In the genomic region with DNA sequence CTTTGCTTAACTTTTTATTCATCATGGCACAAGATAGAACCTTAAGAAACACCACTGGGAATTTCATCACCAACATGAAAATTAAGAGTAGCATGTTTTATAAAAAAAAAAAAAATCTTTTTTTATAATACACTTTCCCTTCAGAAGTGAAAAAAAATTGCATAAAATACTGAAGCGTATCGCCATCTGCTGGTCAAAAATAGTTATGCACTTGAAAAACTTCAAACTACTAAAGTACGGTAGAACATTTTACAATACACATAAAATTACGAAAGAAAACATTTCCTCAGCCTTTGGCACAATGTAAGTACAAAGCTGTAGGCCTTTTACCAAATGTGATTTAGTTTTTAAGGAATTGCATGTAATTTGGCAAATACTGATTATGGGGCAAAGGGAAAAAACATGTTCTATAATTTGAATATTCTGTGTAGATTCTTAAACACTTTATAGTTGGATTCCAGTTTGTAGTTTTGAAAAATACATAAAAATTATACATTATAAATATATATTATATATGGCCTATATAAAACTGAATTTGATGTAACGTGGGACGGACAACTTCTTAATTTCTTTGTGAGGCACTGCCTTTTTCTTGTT, we compare ENCODE assay signal across 8 cellular contexts. TPM values are rescaled to one million over a fixed set of nuclear protein-coding genes. Genes with fewer than 3 reads are reported as not detected.
DNase-seq lines count a peak whose midpoint lies in the region; ATAC-seq and TF ChIP-seq lines count a peak whose summit lies in the region.

No MANE protein-coding gene starts in this region.

- H3K4me3 ChIP-seq in AG04450 (ENCODE audit: low read depth, low read length) (no peak overlapping the region), Peyer's patch (no peak overlapping the region), fibroblast of villous mesenchyme (ENCODE audit: low read depth, low read length) (no peak overlapping the region), WERI-Rb-1 (ENCODE audit: low read depth, low read length) (no peak overlapping the region)

- peak; percentile 6 for DNase-seq in AG04450 (ENCODE audit: low read depth, low spot score)
- no peak for DNase-seq in GM10266 (ENCODE audit: extremely low spot score)
- DNase-seq in Peyer's patch = no peak
- DNase-seq in fibroblast of villous mesenchyme (ENCODE audit: low read depth) = peak; percentile 62
- peak; percentile 25 for DNase-seq in stromal cell of bone marrow (ENCODE audit: low read depth)
- DNase-seq in germinal center (ENCODE audit: low spot score) = no peak
- DNase-seq in WERI-Rb-1 = no peak

- H3K4me1 ChIP-seq in Peyer's patch = no peaks in the 10 kb centered on the region

- H3K27me3 ChIP-seq in AG04450 (ENCODE audit: control insufficient read depth, insufficient read depth, low read length) (no peaks in the 10 kb centered on the region), Peyer's patch (no peaks in the 10 kb centered on the region), WERI-Rb-1 (ENCODE audit: insufficient read depth, low read depth, severe bottlenecking) (no peaks in the 10 kb centered on the region)

- no peak for ATAC-seq in GM18519 (IDR thresholded peaks at IDR 0.05; ENCODE audit: low FRiP score, unreplicated experiment)

- TF ChIP-seq CTCF in AG04450 (IDR thresholded peaks at IDR 0.05; ENCODE audit: low read depth, low read length) = peak; percentile 53
- TF ChIP-seq CTCF in GM10266 (IDR thresholded peaks at IDR 0.05; ENCODE audit: control insufficient read depth, insufficient read depth, low read depth, missing control alignments) = peak; percentile 27
- TF ChIP-seq CTCF in Peyer's patch (IDR thresholded peaks at IDR 0.05) = peak; percentile 57 to 72 (median 62)
- TF ChIP-seq CTCF in fibroblast of villous mesenchyme (IDR thresholded peaks at IDR 0.05; ENCODE audit: insufficient read depth, low read depth, low read length) = peak; percentile 46
- no peak for TF ChIP-seq CTCF in WERI-Rb-1 (IDR thresholded peaks at IDR 0.05; ENCODE audit: low read depth, low read length)

- TF ChIP-seq POLR2A in Peyer's patch (IDR thresholded peaks at IDR 0.05) = no peak

- CTCF ChIA-PET in AG04450 (lab: Charles Lee) = interaction anchor here (0.6 to 4.9 kb wide), 13 partner anchors 8 to 950 kb away, joined by 3 to 65 read pairs (median 4); no protein-coding TSS in a partner anchor

- H3K27ac ChIP-seq in AG04450 (ENCODE audit: low read depth, low read length) (no peak overlapping the region), Peyer's patch (no peak overlapping the region), WERI-Rb-1 (no peak overlapping the region)

- POLR2A ChIA-PET in AG04450 (lab: Yijun Ruan, JAX) = no interaction called here

- H3K36me3 ChIP-seq in Peyer's patch = no peaks in the 10 kb centered on the region
- no peaks in the 10 kb centered on the region for H3K36me3 ChIP-seq in WERI-Rb-1

- H3K9me3 ChIP-seq in AG04450 (ENCODE audit: control insufficient read depth, insufficient read depth, low read length) (no peaks in the 10 kb centered on the region), Peyer's patch (no peaks in the 10 kb centered on the region), WERI-Rb-1 (ENCODE audit: severe bottlenecking) (no peaks in the 10 kb centered on the region)

RNA-seq across cellular contexts. Expression of gene HCCS, which starts 26.5 kb away (rescaled TPM):
- polyA plus RNA-seq in AG04450 (2011; rRNA removed) = 26.7 and 32.3 TPM in 2 replicates
- 15.2 and 16.4 TPM in 2 replicates for polyA minus RNA-seq in AG04450 (2011; rRNA and poly(A)+ RNA removed)
- total RNA-seq in Peyer's patch = 10 to 100 TPM in 2 of 4 donors, 1 to 10 TPM in 2; 5.8 to 17.0 (median 10.4) TPM
- total RNA-seq in fibroblast of villous mesenchyme = 17.7 and 32.0 TPM in 2 replicates

Comparison
In these comparisons a context has a peak if more than half of its experiments do, and no peak if none do; other contexts are left out.
1. DNase-seq: peak in AG04450 (single experiment), fibroblast of villous mesenchyme (single experiment) and stromal cell of bone marrow (single experiment); none in GM10266 (single experiment), Peyer's patch (0 of 3), germinal center (single experiment) and WERI-Rb-1 (single experiment).